18 cellular contexts compared by ENCODE assay signal in the genomic region with DNA sequence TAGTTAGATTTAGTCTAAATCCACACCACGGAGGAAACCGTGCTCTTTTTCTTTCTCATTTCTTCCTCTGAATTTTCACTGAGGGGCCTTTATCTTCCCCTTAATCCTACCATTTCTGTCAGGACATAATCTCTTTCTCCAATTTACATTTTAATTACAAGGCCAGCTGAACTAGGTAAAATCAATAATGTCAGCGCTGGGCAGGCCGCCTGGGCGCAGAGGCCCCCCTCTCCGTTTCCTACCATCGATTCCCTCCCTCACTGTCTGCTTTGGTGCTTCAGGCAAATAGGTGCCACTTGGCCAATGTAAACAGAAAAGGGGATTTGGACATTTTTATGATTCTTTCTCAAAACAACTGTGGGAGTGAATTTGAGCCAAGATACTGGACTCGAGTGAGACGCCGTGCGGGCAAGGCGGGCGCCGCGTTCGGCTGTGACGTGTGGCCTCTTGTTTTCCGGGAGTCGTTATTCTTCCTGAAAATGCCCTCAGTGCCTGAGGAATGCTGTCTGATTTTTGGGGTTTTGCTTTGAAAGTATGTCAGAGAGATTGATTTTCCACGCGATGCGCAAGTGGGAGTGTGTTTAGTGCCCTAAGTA. TPM values are rescaled to one million over a fixed set of nuclear protein-coding genes. Genes with fewer than 3 reads are reported as not detected.
DNase-seq lines count a peak whose midpoint lies in the region; ATAC-seq and TF ChIP-seq lines count a peak whose summit lies in the region.
"Had no signal": no experiment of that assay in that cellular context is flagged by ENCODE, and none has a peak within 500 bp of the region (broad histone marks: within the 10 kb centered on the region; RNA-seq: fewer than 3 reads in every experiment).

No MANE protein-coding gene starts in this region.

- H3K27ac ChIP-seq in left ventricle myocardium inferior (replicated peaks) (no peak overlapping the region), right cardiac atrium (ENCODE audit: low read length) (no peak overlapping the region), aorta (ENCODE audit: low read depth in 1 of 2, low read length in 2 of 2) (no peak overlapping the region), RWPE1 (no peak overlapping the region)
- H3K27ac ChIP-seq: SJSA1 had no signal

- peak overlapping the region; percentile 62 for H3K27ac Mint-ChIP-seq in mesothelial cell of epicardium

- CTCF ChIA-PET in RWPE1 (lab: Yijun Ruan, JAX), result no interaction called here

- H3K9me3 ChIP-seq in left ventricle myocardium inferior (replicated peaks) (no peaks in the 10 kb centered on the region), right cardiac atrium (ENCODE audit: control insufficient read depth, low read length) (no peaks in the 10 kb centered on the region), aorta (ENCODE audit: control insufficient read depth, low read length) (no peaks in the 10 kb centered on the region)
- H3K9me3 ChIP-seq: SJSA1 had no signal

- peaks cover 36% of the 10 kb centered on the region for H3K36me3 ChIP-seq in left ventricle myocardium inferior
- H3K36me3 ChIP-seq in aorta (ENCODE audit: control insufficient read depth in 1 of 2, insufficient read depth in 2 of 2, low read length in 1 of 2), result no peaks in the 10 kb centered on the region
- H3K36me3 ChIP-seq: SJSA1 had no signal

- WGBS in right cardiac atrium, result 95% methylated on average over 22 of the region's 22 CpGs
- WGBS in aorta, 2 donors, result 69 to 91% methylated on average over 22 of the region's 22 CpGs

- TF ChIP-seq CTCF in left ventricle myocardium inferior (IDR thresholded peaks at IDR 0.05; ENCODE audit: borderline replicate concordance) (no peak), fibroblast of villous mesenchyme (IDR thresholded peaks at IDR 0.05; ENCODE audit: insufficient read depth, low read depth, low read length) (no peak), mesothelial cell of epicardium (IDR thresholded peaks at IDR 0.05; ENCODE audit: unreplicated experiment) (no peak), RWPE1 (conservative IDR thresholded peaks at IDR 0.05; ENCODE audit: low read depth) (no peak)

- H3K27me3 Mint-ChIP-seq in mesothelial cell of epicardium (ENCODE audit: low read depth), result no peaks in the 10 kb centered on the region

- POLR2A ChIA-PET in RWPE1 (lab: Yijun Ruan, JAX; ENCODE audit: low non-redundant PET), result interaction anchor here (0.6 kb wide), 1 partner anchor 211 kb away, joined by 4 read pairs; no protein-coding TSS in a partner anchor

- no peak overlapping the region for H3K4me3 Mint-ChIP-seq in mesothelial cell of epicardium
- H3K4me3 Mint-ChIP-seq: CD14-positive monocyte had no signal

- H3K27me3 ChIP-seq in left ventricle myocardium inferior (ENCODE audit: low read depth) (no peaks in the 10 kb centered on the region), right cardiac atrium (ENCODE audit: control insufficient read depth, insufficient read depth) (no peaks in the 10 kb centered on the region), aorta (ENCODE audit: control insufficient read depth in 1 of 2, insufficient read depth in 2 of 2, low read length in 1 of 2) (no peaks in the 10 kb centered on the region)
- H3K27me3 ChIP-seq: SJSA1 had no signal

- intact Hi-C loops in left ventricle myocardium inferior (cut with micrococcal nuclease), result no loop called here
- intact Hi-C loops in right cardiac atrium (cut with DNase I), result loop anchor here in 1 of 4 donors (5.0 kb wide), 1 partner anchor 258 kb away; no protein-coding TSS in a partner anchor
- intact Hi-C loops in aorta (cut with DNase I), result no loop called here

- peaks cover 29% of the 10 kb centered on the region for H3K36me3 Mint-ChIP-seq in mesothelial cell of epicardium

- peaks cover 3% of the 10 kb centered on the region for H3K4me1 Mint-ChIP-seq in mesothelial cell of epicardium
- H3K4me1 Mint-ChIP-seq: CD14-positive monocyte had no signal

- H3K4me1 ChIP-seq in left ventricle myocardium inferior (no peaks in the 10 kb centered on the region), right cardiac atrium (ENCODE audit: control insufficient read depth, insufficient read depth, low read length) (no peaks in the 10 kb centered on the region), aorta (ENCODE audit: control insufficient read depth in 1 of 2, insufficient read depth in 2 of 2, low read length in 2 of 2) (no peaks in the 10 kb centered on the region)
- H3K4me1 ChIP-seq: SJSA1 had no signal

- ATAC-seq in right cardiac atrium (no peak), aorta (ENCODE audit: low FRiP score) (no peak)

- H3K4me3 ChIP-seq in left ventricle myocardium inferior, result no peak overlapping the region
- no peak overlapping the region for H3K4me3 ChIP-seq in right cardiac atrium (ENCODE audit: low read length)
- no peak overlapping the region for H3K4me3 ChIP-seq in fibroblast of villous mesenchyme (ENCODE audit: low read depth, low read length)
- no peak overlapping the region for H3K4me3 ChIP-seq in aorta (ENCODE audit: low read length in 2 of 2)
- H3K4me3 ChIP-seq: SJSA1 had no signal

- DNase-seq in left ventricle myocardium inferior (peak; percentile 4), right cardiac atrium (no peak), fibroblast of villous mesenchyme (ENCODE audit: low read depth) (peak; percentile 2), mesothelial cell of epicardium (ENCODE audit: low spot score in 2 of 2, unreplicated experiment in 2 of 2) (no peak), aorta (peak; percentile 13 to 49), NCI-H748 treated with DMSO at 0.1 percent for 48 hours (lab: John Stamatoyannopoulos, UW) (no peak), RWPE1 (ENCODE audit: low spot score) (no peak)
- DNase-seq: DMS 273 treated with DMSO at 0.1 percent for 48 hours; NCI-H1092; NCI-H146; NCI-H2081; NCI-H524; NK-92 treated with Interleukin-12 subunit alpha and Interleukin-12 subunit beta, amount 100 ng/mL, for 24 hours had no signal

- H3K9me3 Mint-ChIP-seq in mesothelial cell of epicardium, result peaks cover 6% of the 10 kb centered on the region

RNA-seq across cellular contexts. Expression of gene UVSSA, which starts 22.6 kb away (rescaled TPM):
- total RNA-seq in left ventricle myocardium inferior (5.9 TPM), right cardiac atrium (1 to 10 TPM; 7.7 to 8.8 (median 8.5) TPM), fibroblast of villous mesenchyme (10.8 and 13.9 TPM in 2 replicates), mesothelial cell of epicardium (62.9 to 65.9 TPM (median 63.1 TPM) in 3 replicates), aorta (10 to 100 TPM; 19.9 to 33.5 TPM)
- polyA plus RNA-seq in right cardiac atrium (5.0 TPM), aorta (10 to 100 TPM in 1 of 2 donors, 1 to 10 TPM in 1; 2.3 to 12.7 TPM)

RNA-seq across cellular contexts. Expression of gene NKX1-1, which starts 36.7 kb away (rescaled TPM):
- total RNA-seq in left ventricle myocardium inferior, result not detected
- not detected for total RNA-seq in right cardiac atrium
- not detected for polyA plus RNA-seq in right cardiac atrium
- not detected in 2 replicates for total RNA-seq in fibroblast of villous mesenchyme
- total RNA-seq in mesothelial cell of epicardium, result not detected in 3 replicates
- not detected for total RNA-seq in aorta
- polyA plus RNA-seq in aorta, result not detected
- total RNA-seq: Daoy, MCF 10A, OCI-LY7, SJSA1 had no signal
- polyA plus RNA-seq: CD14-positive monocyte had no signal

Comparison
In these comparisons a context has a peak if more than half of its experiments do, and no peak if none do; other contexts are left out.
1. DNase-seq: peak in left ventricle myocardium inferior (single experiment), fibroblast of villous mesenchyme (single experiment) and aorta (2 of 2); none in right cardiac atrium (0 of 3), mesothelial cell of epicardium (0 of 2), NCI-H748 treated with DMSO at 0.1 percent for 48 hours (single experiment) and RWPE1 (single experiment).